Comparison of ENCODE assay signal across 14 cellular contexts in genomic region chr16:85361441-85362118, GRCh38.
DNase-seq lines count a peak whose midpoint lies in the region; ATAC-seq and TF ChIP-seq lines count a peak whose summit lies in the region.
"Had no signal": no experiment of that assay in that cellular context is flagged by ENCODE, and none has a peak within 500 bp of the region (broad histone marks: within the 10 kb centered on the region; RNA-seq: fewer than 3 reads in every experiment).

No MANE protein-coding gene starts in this region.

- TF ChIP-seq POLR2A in upper lobe of left lung (IDR thresholded peaks at IDR 0.05): peak in 1 of 4 donors; percentile 63

- H3K36me3 ChIP-seq in SK-N-SH (replicated peaks in 1 of 2; ENCODE audit: control insufficient read depth in 1 of 2, insufficient read depth in 2 of 2, low read length in 1 of 2): no peaks in the 10 kb centered on the region
- H3K36me3 ChIP-seq in mucosa of rectum (ENCODE audit: control insufficient read depth in 2 of 2, insufficient read depth in 2 of 2, low read length in 2 of 2): no peaks in the 10 kb centered on the region
- no peaks in the 10 kb centered on the region for H3K36me3 ChIP-seq in upper lobe of left lung

- H3K79me2 ChIP-seq in SK-N-SH (ENCODE audit: insufficient read depth): no peaks in the 10 kb centered on the region

- 89% methylated on average over 4 of the region's 23 CpGs for WGBS in SK-N-SH (ENCODE audit: low lambda C conversion rate)
- WGBS in upper lobe of left lung, 2 donors: 57 to 80% methylated on average over 5 to 22 of the region's 23 CpGs

- peak overlapping the region in 1 of 2 experiments; percentile 77; a peak in 2 of 4 replicates for H3K27ac ChIP-seq in SK-N-SH (ENCODE audit: low read depth in 2 of 2, low read length in 1 of 2)
- peak overlapping the region; percentile 56 to 75 for H3K27ac ChIP-seq in mucosa of rectum (ENCODE audit: low read depth in 2 of 2, low read length in 2 of 2)
- H3K27ac ChIP-seq in upper lobe of left lung: peak overlapping the region; percentile 54 to 88 (median 72)

- H3F3A ChIP-seq in SK-N-SH (replicated peaks; ENCODE audit: insufficient read depth): no peaks in the 10 kb centered on the region

- no peak overlapping the region for H2AFZ ChIP-seq in SK-N-SH (ENCODE audit: low read depth)

- CTCF ChIA-PET in SK-N-SH (lab: Yijun Ruan, JAX): interaction anchor here (0.7 to 15.0 kb wide), 10 partner anchors 10 to 249 kb away, joined by 3 to 144 read pairs (median 4); no protein-coding TSS in a partner anchor

- H4K20me1 ChIP-seq in SK-N-SH (ENCODE audit: insufficient read depth): no peaks in the 10 kb centered on the region

- TF ChIP-seq EP300 in SK-N-SH (IDR thresholded peaks at IDR 0.05; ENCODE audit: borderline replicate concordance in 1 of 2, low read depth in 1 of 2, low read length in 1 of 2) (no peak), upper lobe of left lung (IDR thresholded peaks at IDR 0.05) (peak in 1 of 4 donors; percentile 84)

- POLR2A ChIA-PET in SK-N-SH (lab: Yijun Ruan, JAX): interaction anchor here (0.7 to 1.2 kb wide), 2 partner anchors 40 to 86 kb away, joined by 3 read pairs; no protein-coding TSS in a partner anchor

- no peak overlapping the region for H3K9ac ChIP-seq in SK-N-SH
- peak overlapping the region in 1 of 2 donors; percentile 28 for H3K9ac ChIP-seq in mucosa of rectum (ENCODE audit: low read depth in 1 of 2, low read length in 2 of 2)

- H3K9me2 ChIP-seq in SK-N-SH: no peaks in the 10 kb centered on the region

- H3K4me2 ChIP-seq in SK-N-SH: no peak overlapping the region

- no peaks in the 10 kb centered on the region for H3K27me3 ChIP-seq in SK-N-SH (ENCODE audit: insufficient read depth)
- H3K27me3 ChIP-seq in mucosa of rectum (ENCODE audit: control insufficient read depth in 2 of 2, insufficient read depth in 2 of 2, low read length in 2 of 2): no peaks in the 10 kb centered on the region
- H3K27me3 ChIP-seq in upper lobe of left lung: no peaks in the 10 kb centered on the region

- DNase-seq in SK-N-SH: peak; percentile 77
- peak; percentile 77 for DNase-seq in fibroblast of villous mesenchyme (ENCODE audit: low read depth)
- DNase-seq in upper lobe of left lung: peak; percentile 87 to 93
- DNase-seq: activated CD4-positive, alpha-beta T cell treated with anti-CD3 and anti-CD28 coated beads for 48 hours; anterior cingulate cortex; effector CD4-positive, alpha-beta T cell; foreskin fibroblast; immature natural killer cell; NCI-H345 had no signal

- H3K4me1 ChIP-seq in SK-N-SH (ENCODE audit: control insufficient read depth in 1 of 2, insufficient read depth in 2 of 2, low read depth in 1 of 2, low read length in 1 of 2) (peaks cover 0 to 83% of the 10 kb centered on the region in 2 experiments; a peak in 2 of 4 replicates), mucosa of rectum (ENCODE audit: control insufficient read depth in 2 of 2, insufficient read depth in 2 of 2, low read length in 2 of 2) (peaks cover 20 to 37% of the 10 kb centered on the region in 2 donors), upper lobe of left lung (peaks cover 11 to 38% (median 22%) of the 10 kb centered on the region in 4 donors)

- ATAC-seq in SK-N-SH treated with all-trans-retinoic acid at 6 μM for 48 hours (no peak), upper lobe of left lung (ENCODE audit: low FRiP score in 2 of 2) (peak; percentile 51 to 86), HG03439 (IDR thresholded peaks at IDR 0.05; ENCODE audit: unreplicated experiment) (no peak), GM19395 (IDR thresholded peaks at IDR 0.05; ENCODE audit: unreplicated experiment) (no peak), HG03378 (IDR thresholded peaks at IDR 0.05; ENCODE audit: unreplicated experiment) (no peak)

- TF ChIP-seq CTCF in SK-N-SH (IDR thresholded peaks at IDR 0.05): no peak
- TF ChIP-seq CTCF in fibroblast of villous mesenchyme (IDR thresholded peaks at IDR 0.05; ENCODE audit: insufficient read depth, low read depth, low read length): no peak
- TF ChIP-seq CTCF in upper lobe of left lung (IDR thresholded peaks at IDR 0.05): peak in 1 of 6 experiments; percentile 7

- H3K4me3 ChIP-seq in SK-N-SH (ENCODE audit: low read depth in 2 of 2, low read length in 1 of 2) (no peak overlapping the region), fibroblast of villous mesenchyme (ENCODE audit: low read depth, low read length) (no peak overlapping the region), mucosa of rectum (ENCODE audit: low read length in 2 of 2) (peak overlapping the region in 1 of 2 donors; percentile 35), upper lobe of left lung (peak overlapping the region in 2 of 4 donors; percentile 9 to 17)

- H3K9me3 ChIP-seq in SK-N-SH (no peaks in the 10 kb centered on the region), mucosa of rectum (ENCODE audit: control insufficient read depth in 2 of 2, low read length in 2 of 2) (no peaks in the 10 kb centered on the region), upper lobe of left lung (no peaks in the 10 kb centered on the region)

- no peak for TF ChIP-seq RAD21 in SK-N-SH (IDR thresholded peaks at IDR 0.05; ENCODE audit: low read length)

TF ChIP-seq in SK-N-SH, 30 proteins besides CTCF, POLR2A, EP300 and RAD21:
- TF ChIP-seq GATA2 (CRISPR knock-in tag; IDR thresholded peaks at IDR 0.05): no peak
- peak; percentile 41 for TF ChIP-seq CHD2 (IDR thresholded peaks at IDR 0.05; ENCODE audit: low read length, partially characterized antibody)
- no peak for TF ChIP-seq RXRA (IDR thresholded peaks at IDR 0.05; ENCODE audit: borderline replicate concordance, low read depth)
- no peak for TF ChIP-seq REST (IDR thresholded peaks at IDR 0.05; ENCODE audit: low read depth, low read length)
- no peak for TF ChIP-seq MAX (IDR thresholded peaks at IDR 0.05; ENCODE audit: low read depth)

TF ChIP-seq in SK-N-SH treated with all-trans-retinoic acid at 6 μM for 48 hours, 23 proteins besides CTCF, POLR2A, EP300 and RAD21:
- TF ChIP-seq ZNF70 (CRISPR knock-in tag; IDR thresholded peaks at IDR 0.05) (no peak), RARB (CRISPR knock-in tag; IDR thresholded peaks at IDR 0.05) (no peak)

Comparison
In these comparisons a context has a peak if more than half of its experiments do, and no peak if none do; other contexts are left out.
1. ATAC-seq: peak in upper lobe of left lung (2 of 2); none in SK-N-SH treated with all-trans-retinoic acid at 6 μM for 48 hours (single experiment), HG03439 (single experiment), GM19395 (single experiment) and HG03378 (single experiment).
2. Peak in every context shown above with its lines, with median percentiles within 50 percentile points of each other: DNase-seq.